ENCODE assay signal across 22 cellular contexts in genomic region chr17:76521262-76521661, GRCh38. TPM values are rescaled to one million over a fixed set of nuclear protein-coding genes. Genes with fewer than 3 reads are reported as not detected.
DNase-seq lines count a peak whose midpoint lies in the region; ATAC-seq lines count a peak whose summit lies in the region.
"Had no signal": no experiment of that assay in that cellular context is flagged by ENCODE, and none has a peak within 500 bp of the region (broad histone marks: within the 10 kb centered on the region; RNA-seq: fewer than 3 reads in every experiment).

No MANE protein-coding gene starts in this region.

- H3K36me3 Mint-ChIP-seq in T-helper 1 cell treated with Interleukin-12 subunit alpha and Interleukin-12 subunit beta and Interleukin-4 antibody, amounts not matched to agents 30 μg/mL and 1 μg/mL, for 36 hours (ENCODE audit: low read depth) = peaks cover 1% of the 10 kb centered on the region
- H3K36me3 Mint-ChIP-seq in CD8-positive, alpha-beta memory T cell = no peaks in the 10 kb centered on the region

- H3K9ac ChIP-seq in mesenchymal stem cell (ENCODE audit: low read length) = no peak overlapping the region
- H3K9ac ChIP-seq: GM23248 had no signal

- H4K91ac ChIP-seq in mesenchymal stem cell (ENCODE audit: low read length) = no peak overlapping the region

- no peak overlapping the region for H3K23ac ChIP-seq in mesenchymal stem cell (ENCODE audit: low read length in 2 of 2)

- H3K27ac Mint-ChIP-seq in T-helper 1 cell treated with Interleukin-12 subunit alpha and Interleukin-12 subunit beta and Interleukin-4 antibody, amounts not matched to agents 30 μg/mL and 1 μg/mL, for 36 hours = peak overlapping the region; percentile 36
- peak overlapping the region in 5 of 8 donors; percentile 29 to 93 (median 64) for H3K27ac Mint-ChIP-seq in CD8-positive, alpha-beta memory T cell
- H3K27ac Mint-ChIP-seq: HFFc6 had no signal

- no peaks in the 10 kb centered on the region for H3K9me3 ChIP-seq in CD8-positive, alpha-beta memory T cell (ENCODE audit: low read length)
- H3K9me3 ChIP-seq in mesenchymal stem cell (ENCODE audit: control insufficient read depth, low read length) = no peaks in the 10 kb centered on the region
- H3K9me3 ChIP-seq: BE2C, HAP-1, MG63 had no signal

- no peaks in the 10 kb centered on the region for H3K36me3 ChIP-seq in CD8-positive, alpha-beta memory T cell (ENCODE audit: insufficient read depth, low read length)
- H3K36me3 ChIP-seq in mesenchymal stem cell (ENCODE audit: control insufficient read depth in 1 of 2, insufficient read depth in 2 of 2, low read depth in 1 of 2, low read length in 2 of 2) = no peaks in the 10 kb centered on the region
- H3K36me3 ChIP-seq: BE2C, HAP-1, MG63 had no signal

- POLR2A ChIA-PET in CD8-positive, alpha-beta memory T cell (lab: Charles Lee) = interaction anchor here (1.1 kb wide), 1 partner anchor 215 kb away, joined by 3 read pairs; no protein-coding TSS in a partner anchor

- no peak overlapping the region for H3K14ac ChIP-seq in mesenchymal stem cell (ENCODE audit: low read length in 2 of 2)

- H3K27ac ChIP-seq in CD8-positive, alpha-beta memory T cell (ENCODE audit: low read depth, low read length) = no peak overlapping the region
- H3K27ac ChIP-seq in mesenchymal stem cell (ENCODE audit: low read length, poor library complexity, severe bottlenecking) = no peak overlapping the region
- H3K27ac ChIP-seq: 22Rv1, GM23248 had no signal

- H3K4me3 Mint-ChIP-seq in T-helper 1 cell treated with Interleukin-12 subunit alpha and Interleukin-12 subunit beta and Interleukin-4 antibody, amounts not matched to agents 30 μg/mL and 1 μg/mL, for 36 hours = no peak overlapping the region
- H3K4me3 Mint-ChIP-seq in CD8-positive, alpha-beta memory T cell = no peak overlapping the region
- H3K4me3 Mint-ChIP-seq: HFFc6 had no signal

- no peak overlapping the region for H3K4ac ChIP-seq in mesenchymal stem cell (ENCODE audit: low read depth in 1 of 2, low read length in 2 of 2)

- DNase-seq in T-helper 1 cell = no peak
- no peak for DNase-seq in CD8-positive, alpha-beta memory T cell
- no peak for DNase-seq in mesenchymal stem cell
- peak; percentile 64 for DNase-seq in posterior vena cava (ENCODE audit: low spot score)
- DNase-seq in NK-92 treated with Interleukin-12 subunit alpha and Interleukin-12 subunit beta, amount 100 ng/mL, for 24 hours (lab: John Stamatoyannopoulos, UW) = no peak
- DNase-seq: BE2C, GM23248, HFFc6, IMR-90, KG1, MG63, NCI-H2029, NCI-H446, NCI-H524 treated with DMSO at 0.1 percent for 48 hours, NCI-H82, RPMI8226, SHP77 had no signal

- no peak overlapping the region for H2AFZ ChIP-seq in mesenchymal stem cell (ENCODE audit: low read depth, low read length)
- H2AFZ ChIP-seq: GM23248 had no signal

- no peaks in the 10 kb centered on the region for H3K27me3 ChIP-seq in CD8-positive, alpha-beta memory T cell (ENCODE audit: insufficient read depth, low read length, poor library complexity, severe bottlenecking)
- H3K27me3 ChIP-seq in mesenchymal stem cell (ENCODE audit: control insufficient read depth in 1 of 2, insufficient read depth in 1 of 2, low read length in 2 of 2) = peaks cover 0 to 5% of the 10 kb centered on the region in 2 experiments
- H3K27me3 ChIP-seq: BE2C, MG63 had no signal

- H2BK15ac ChIP-seq in mesenchymal stem cell (ENCODE audit: low read depth, poor library complexity, severe bottlenecking) = no peak overlapping the region

- H3K4me3 ChIP-seq in CD8-positive, alpha-beta memory T cell (ENCODE audit: low read length) = no peak overlapping the region
- H3K4me3 ChIP-seq in mesenchymal stem cell (ENCODE audit: insufficient read depth in 1 of 2, low read depth in 1 of 2, low read length in 2 of 2) = no peak overlapping the region
- H3K4me3 ChIP-seq: GM23248, HAP-1, MG63 had no signal

- no peak overlapping the region for H2BK5ac ChIP-seq in mesenchymal stem cell (ENCODE audit: low read depth, low read length, poor library complexity, severe bottlenecking)

- intact Hi-C loops in posterior vena cava (cut with DNase I) = loop anchor here in 1 of 2 donors (10.0 kb wide), 1 partner anchor 104 kb away; no protein-coding TSS in a partner anchor

- no peak overlapping the region for H2AK5ac ChIP-seq in mesenchymal stem cell (ENCODE audit: low read length, severe bottlenecking)

- no peaks in the 10 kb centered on the region for H3K9me3 Mint-ChIP-seq in T-helper 1 cell treated with Interleukin-12 subunit alpha and Interleukin-12 subunit beta and Interleukin-4 antibody, amounts not matched to agents 30 μg/mL and 1 μg/mL, for 36 hours
- no peaks in the 10 kb centered on the region for H3K9me3 Mint-ChIP-seq in CD8-positive, alpha-beta memory T cell
- H3K9me3 Mint-ChIP-seq: HFFc6 had no signal

- WGBS in mesenchymal stem cell = 88% methylated on average over 7 of the region's 7 CpGs

- H4K8ac ChIP-seq in mesenchymal stem cell (ENCODE audit: low read length) = peak overlapping the region; percentile 19

- no peak overlapping the region for H2BK120ac ChIP-seq in mesenchymal stem cell (ENCODE audit: low read depth, low read length)

- CTCF ChIA-PET in CD8-positive, alpha-beta memory T cell (lab: Charles Lee) = interaction anchor here (0.9 to 7.1 kb wide), 7 partner anchors 8 to 160 kb away, joined by 3 to 97 read pairs (median 35); partner anchors contain the start of genes AANAT and ST6GALNAC2

- peaks cover 11% of the 10 kb centered on the region for H3K27me3 Mint-ChIP-seq in T-helper 1 cell treated with Interleukin-12 subunit alpha and Interleukin-12 subunit beta and Interleukin-4 antibody, amounts not matched to agents 30 μg/mL and 1 μg/mL, for 36 hours (ENCODE audit: low read depth)
- peaks cover 0 to 1% of the 10 kb centered on the region in 2 donors for H3K27me3 Mint-ChIP-seq in CD8-positive, alpha-beta memory T cell

- no peak overlapping the region for H3K4me2 ChIP-seq in mesenchymal stem cell (ENCODE audit: low read length, poor library complexity, severe bottlenecking)

- H3K4me1 ChIP-seq in CD8-positive, alpha-beta memory T cell (ENCODE audit: insufficient read depth, low read length) = peaks cover 27% of the 10 kb centered on the region
- H3K4me1 ChIP-seq in mesenchymal stem cell (ENCODE audit: control insufficient read depth, insufficient read depth, low read depth, low read length) = peaks cover 24% of the 10 kb centered on the region
- H3K4me1 ChIP-seq: HAP-1 had no signal

- H2BK12ac ChIP-seq in mesenchymal stem cell (ENCODE audit: low read length in 2 of 2) = no peak overlapping the region

- H3K18ac ChIP-seq in mesenchymal stem cell (ENCODE audit: low read depth in 1 of 2, low read length in 2 of 2) = no peak overlapping the region

- H3K79me1 ChIP-seq in mesenchymal stem cell (replicated peaks; ENCODE audit: low read length, poor library complexity, severe bottlenecking) = no peaks in the 10 kb centered on the region

- no peak for ATAC-seq in GM18519 (IDR thresholded peaks at IDR 0.05; ENCODE audit: low FRiP score, unreplicated experiment)

- H3K4me1 Mint-ChIP-seq in T-helper 1 cell treated with Interleukin-12 subunit alpha and Interleukin-12 subunit beta and Interleukin-4 antibody, amounts not matched to agents 30 μg/mL and 1 μg/mL, for 36 hours (ENCODE audit: low read depth) = peaks cover 26% of the 10 kb centered on the region
- peaks cover 24 to 44% (median 29%) of the 10 kb centered on the region in 3 donors for H3K4me1 Mint-ChIP-seq in CD8-positive, alpha-beta memory T cell

RNA-seq across cellular contexts. Expression of gene CYGB, which starts 16.2 kb away (rescaled TPM):
- total RNA-seq in CD8-positive, alpha-beta memory T cell = not detected
- 0.23 TPM for polyA plus RNA-seq in CD8-positive, alpha-beta memory T cell
- 313 TPM for polyA plus RNA-seq in mesenchymal stem cell (2013, experiment 1 of 2)
- 315 TPM for polyA plus RNA-seq in mesenchymal stem cell (2013, experiment 2 of 2)
- total RNA-seq in posterior vena cava = 10 to 100 TPM; 16.3 to 24.5 TPM

RNA-seq across cellular contexts. Expression of gene PRCD, which starts 18.6 kb away (rescaled TPM):
- total RNA-seq in CD8-positive, alpha-beta memory T cell = under 1 TPM; 0.38 to 0.53 TPM
- 1.2 TPM for polyA plus RNA-seq in CD8-positive, alpha-beta memory T cell
- 13.5 TPM for polyA plus RNA-seq in mesenchymal stem cell (2013, experiment 1 of 2)
- 14.0 TPM for polyA plus RNA-seq in mesenchymal stem cell (2013, experiment 2 of 2)
- 1 to 10 TPM; 1.6 to 4.7 TPM for total RNA-seq in posterior vena cava
- total RNA-seq: HFFc6, IMR-90 had no signal

RNA-seq across cellular contexts. Expression of gene RHBDF2, which starts 20.0 kb away (rescaled TPM):
- 10 to 100 TPM; 38.2 to 42.5 TPM for total RNA-seq in CD8-positive, alpha-beta memory T cell
- polyA plus RNA-seq in CD8-positive, alpha-beta memory T cell = 38.4 TPM
- 19.9 TPM for polyA plus RNA-seq in mesenchymal stem cell (2013, experiment 1 of 2)
- 18.4 TPM for polyA plus RNA-seq in mesenchymal stem cell (2013, experiment 2 of 2)
- total RNA-seq in posterior vena cava = 10 to 100 TPM; 26.7 to 31.4 TPM

RNA-seq across cellular contexts. Expression of gene AANAT, which starts 53.9 kb away (rescaled TPM):
- total RNA-seq in CD8-positive, alpha-beta memory T cell = not detected
- polyA plus RNA-seq in CD8-positive, alpha-beta memory T cell = not detected
- polyA plus RNA-seq in mesenchymal stem cell (2013, experiment 1 of 2) = 0.03 TPM
- polyA plus RNA-seq in mesenchymal stem cell (2013, experiment 2 of 2) = 0.01 TPM
- total RNA-seq in posterior vena cava = not detected
- total RNA-seq: GM23248, IMR-90, SK-MEL-5 had no signal
- polyA plus RNA-seq: GM23248 had no signal

Comparison
In these comparisons a context has a peak if more than half of its experiments do, and no peak if none do; other contexts are left out.
1. RNA of gene CYGB, which starts 16.2 kb away (total RNA-seq): 16.3 to 24.5 TPM in posterior vena cava; not detected in CD8-positive, alpha-beta memory T cell; every median in the first group is over 10 times any median in the second.